In genomic region chr6:30767158-30767943, GRCh38 we compare ENCODE assay signal across 10 cellular contexts. TPM values are rescaled to one million over a fixed set of nuclear protein-coding genes. Genes with fewer than 3 reads are reported as not detected.
A peak's percentile ranks its signal among the peaks of the same experiment; 100 is the strongest.
DNase-seq lines count a peak whose midpoint lies in the region; ATAC-seq and TF ChIP-seq lines count a peak whose summit lies in the region.
"Had no signal": no experiment of that assay in that cellular context is flagged by ENCODE, and none has a peak within 500 bp of the region (broad histone marks: within the 10 kb centered on the region; RNA-seq: fewer than 3 reads in every experiment).

No MANE protein-coding gene starts in this region.

- no peak overlapping the region for H3K4me3 Mint-ChIP-seq in chondrocyte (ENCODE audit: unreplicated experiment)

- TF ChIP-seq CTCF in chondrocyte (IDR thresholded peaks at IDR 0.05) = no peak

- H3K36me3 Mint-ChIP-seq in chondrocyte (ENCODE audit: low read depth) = no peaks in the 10 kb centered on the region

- H3K4me1 Mint-ChIP-seq in chondrocyte (ENCODE audit: low read depth) = peaks cover 75% of the 10 kb centered on the region

- no peak for DNase-seq in chondrocyte (ENCODE audit: low spot score)
- no peak for DNase-seq in NOMO-1 (lab: John Stamatoyannopoulos, UW; ENCODE audit: unreplicated experiment in 2 of 2)
- no peak for DNase-seq in mucosa of gallbladder (ENCODE audit: low spot score)
- DNase-seq: EL, NCI-H1048 had no signal

- H3K27me3 Mint-ChIP-seq in chondrocyte (ENCODE audit: low read depth) = no peaks in the 10 kb centered on the region

- peak overlapping the region; percentile 39 for H3K27ac Mint-ChIP-seq in chondrocyte (ENCODE audit: unreplicated experiment)

- no peaks in the 10 kb centered on the region for H3K9me3 Mint-ChIP-seq in chondrocyte (ENCODE audit: low read depth)

- ATAC-seq in GM18517 (IDR thresholded peaks at IDR 0.05; ENCODE audit: unreplicated experiment) (peak; percentile 62), GM21381 (IDR thresholded peaks at IDR 0.05; ENCODE audit: unreplicated experiment) (peak; percentile 72), HG03439 (IDR thresholded peaks at IDR 0.05; ENCODE audit: unreplicated experiment) (peak; percentile 65), HG02981 (IDR thresholded peaks at IDR 0.05; ENCODE audit: unreplicated experiment) (no peak), GM21526 (IDR thresholded peaks at IDR 0.05; ENCODE audit: low FRiP score, unreplicated experiment) (no peak)

RNA-seq across cellular contexts. Expression of gene IER3, which starts 23.0 kb away (rescaled TPM):
- total RNA-seq in chondrocyte (332 to 354 TPM (median 333 TPM) in 3 replicates), mucosa of gallbladder (61.7 TPM)

RNA-seq across cellular contexts. Expression of gene FLOT1, which starts 24.9 kb away (rescaled TPM):
- 66.8 to 72.7 TPM (median 69.1 TPM) in 3 replicates for total RNA-seq in chondrocyte
- 177 TPM for total RNA-seq in mucosa of gallbladder

RNA-seq across cellular contexts. Expression of gene TUBB, which starts 47.2 kb away (rescaled TPM):
- total RNA-seq in chondrocyte = 681 to 975 TPM (median 692 TPM) in 3 replicates
- total RNA-seq in mucosa of gallbladder = 277 TPM

RNA-seq across cellular contexts. Expression of gene MDC1, which starts 50.3 kb away (rescaled TPM):
- total RNA-seq in chondrocyte (25.5 to 33.5 TPM (median 33.1 TPM) in 3 replicates), mucosa of gallbladder (33.4 TPM)

Comparison
In these comparisons a context has a peak if more than half of its experiments do, and no peak if none do; other contexts are left out.
1. ATAC-seq: peak in GM18517 (single experiment), GM21381 (single experiment) and HG03439 (single experiment); none in HG02981 (single experiment) and GM21526 (single experiment).